Comparison of ENCODE assay signal across 8 cellular contexts in genomic region chr16:47461598-47462266, GRCh38. TPM values are rescaled to one million over a fixed set of nuclear protein-coding genes. Genes with fewer than 3 reads are reported as not detected.
DNase-seq lines count a peak whose midpoint lies in the region; ATAC-seq and TF ChIP-seq lines count a peak whose summit lies in the region.

No MANE protein-coding gene starts in this region.

- no peak for DNase-seq in AG04449 (ENCODE audit: low read depth, low spot score)
- DNase-seq in GM06990 (ENCODE audit: extremely low read depth, insufficient read length) = peak; percentile 23
- DNase-seq in SK-N-SH = peak; percentile 17
- no peak for DNase-seq in lower lobe of right lung

- H3K9ac ChIP-seq in SK-N-SH (peak overlapping the region; percentile 84), duodenal mucosa (ENCODE audit: low read depth in 1 of 2, low read length in 2 of 2) (peak overlapping the region; percentile 85 to 94)

- H3F3A ChIP-seq in SK-N-SH (replicated peaks; ENCODE audit: insufficient read depth) = peaks cover 9% of the 10 kb centered on the region

- H3K79me2 ChIP-seq in SK-N-SH (ENCODE audit: insufficient read depth) = peaks cover 43% of the 10 kb centered on the region

- H3K4me1 ChIP-seq in SK-N-SH (ENCODE audit: control insufficient read depth in 1 of 2, insufficient read depth in 2 of 2, low read depth in 1 of 2, low read length in 1 of 2) = peaks cover 20 to 42% of the 10 kb centered on the region in 2 experiments; a peak in 3 of 4 replicates
- H3K4me1 ChIP-seq in duodenal mucosa (ENCODE audit: control insufficient read depth in 1 of 2, insufficient read depth in 2 of 2, low read length in 2 of 2) = peaks cover 13 to 43% of the 10 kb centered on the region in 2 donors
- peaks cover 64% of the 10 kb centered on the region for H3K4me1 ChIP-seq in lower lobe of right lung

- peak overlapping the region; percentile 83 for H3K4me2 ChIP-seq in SK-N-SH

- H3K9me3 ChIP-seq in SK-N-SH (no peaks in the 10 kb centered on the region), duodenal mucosa (ENCODE audit: control insufficient read depth in 1 of 2, low read length in 2 of 2) (no peaks in the 10 kb centered on the region), lower lobe of right lung (no peaks in the 10 kb centered on the region)

- H4K20me1 ChIP-seq in SK-N-SH (ENCODE audit: insufficient read depth) = no peaks in the 10 kb centered on the region

- intact Hi-C loops in lower lobe of right lung (cut with DNase I) = no loop called here

- no peak for TF ChIP-seq CTCF in AG04449 (IDR thresholded peaks at IDR 0.05; ENCODE audit: insufficient read depth, low read length, missing control alignments)
- no peak for TF ChIP-seq CTCF in GM06990 (IDR thresholded peaks at IDR 0.05; ENCODE audit: insufficient read depth, low read length, poor library complexity, severe bottlenecking)
- TF ChIP-seq CTCF in SK-N-SH (IDR thresholded peaks at IDR 0.05) = no peak
- no peak for TF ChIP-seq CTCF in lower lobe of right lung (IDR thresholded peaks at IDR 0.05)

- TF ChIP-seq RAD21 in SK-N-SH (IDR thresholded peaks at IDR 0.05; ENCODE audit: low read length) = no peak

- H2AFZ ChIP-seq in SK-N-SH (ENCODE audit: low read depth) = peak overlapping the region; percentile 90

- ATAC-seq in HG03342 (IDR thresholded peaks at IDR 0.05; ENCODE audit: unreplicated experiment) (peak; percentile 39), lower lobe of right lung (peak; percentile 81 to 84), HG03280 (IDR thresholded peaks at IDR 0.05; ENCODE audit: unreplicated experiment) (no peak)

- WGBS in SK-N-SH (ENCODE audit: low lambda C conversion rate) = 7% methylated on average over 17 of the region's 17 CpGs

- no peaks in the 10 kb centered on the region for H3K9me2 ChIP-seq in SK-N-SH

- no peak for TF ChIP-seq EP300 in SK-N-SH (IDR thresholded peaks at IDR 0.05; ENCODE audit: borderline replicate concordance in 1 of 2, low read depth in 1 of 2, low read length in 1 of 2)

- CTCF ChIA-PET in AG04449 (lab: Yijun Ruan, JAX) = interaction anchor here (0.6 to 1.8 kb wide), 10 partner anchors 10 to 703 kb away, joined by 3 to 9 read pairs (median 3); partner anchors contain the start of gene NETO2
- CTCF ChIA-PET in SK-N-SH (lab: Yijun Ruan, JAX) = interaction anchor here (1.0 to 3.9 kb wide), 9 partner anchors 11 to 652 kb away, joined by 3 to 14 read pairs (median 4); partner anchors contain the start of gene NETO2

- no peaks in the 10 kb centered on the region for H3K27me3 ChIP-seq in GM06990 (replicated peaks; ENCODE audit: control insufficient read depth, insufficient read depth, low read length)
- no peaks in the 10 kb centered on the region for H3K27me3 ChIP-seq in SK-N-SH (ENCODE audit: insufficient read depth)
- H3K27me3 ChIP-seq in duodenal mucosa (ENCODE audit: control insufficient read depth in 1 of 2, insufficient read depth in 2 of 2, low read length in 2 of 2) = no peaks in the 10 kb centered on the region
- no peaks in the 10 kb centered on the region for H3K27me3 ChIP-seq in lower lobe of right lung (ENCODE audit: low read depth)

- H3K4me3 ChIP-seq in AG04449 (ENCODE audit: low read depth, low read length) (peak overlapping the region; percentile 91), GM06990 (replicated peaks; ENCODE audit: low read depth, low read length) (peak overlapping the region; percentile 96), SK-N-SH (ENCODE audit: low read depth in 2 of 2, low read length in 1 of 2) (peak overlapping the region; percentile 88 to 98), duodenal mucosa (ENCODE audit: low read depth in 1 of 2, low read length in 2 of 2) (peak overlapping the region; percentile 98 to 100), lower lobe of right lung (peak overlapping the region; percentile 89)

- H3K27ac ChIP-seq in SK-N-SH (ENCODE audit: low read depth in 2 of 2, low read length in 1 of 2) (peak overlapping the region; percentile 98 to 99), duodenal mucosa (ENCODE audit: low read depth, low read length) (peak overlapping the region; percentile 99), lower lobe of right lung (peak overlapping the region; percentile 99), temporal lobe (ENCODE audit: low read depth, low read length) (peak overlapping the region; percentile 80)

- POLR2A ChIA-PET in AG04449 (lab: Yijun Ruan, JAX) = interaction anchor here (0.9 to 2.2 kb wide), 6 partner anchors 10 to 698 kb away, joined by 3 to 10 read pairs (median 6); partner anchors contain the start of gene NETO2
- POLR2A ChIA-PET in SK-N-SH (lab: Yijun Ruan, JAX) = no interaction called here

- H3K36me3 ChIP-seq in GM06990 (ENCODE audit: control insufficient read depth, insufficient read depth, low read length) (no peaks in the 10 kb centered on the region), SK-N-SH (replicated peaks in 1 of 2; ENCODE audit: control insufficient read depth in 1 of 2, insufficient read depth in 2 of 2, low read length in 1 of 2) (peaks cover 20 to 27% of the 10 kb centered on the region in 2 experiments), duodenal mucosa (ENCODE audit: control insufficient read depth in 1 of 2, insufficient read depth in 2 of 2, low read length in 2 of 2) (peaks cover 5 to 15% of the 10 kb centered on the region in 2 donors), lower lobe of right lung (peaks cover 6% of the 10 kb centered on the region)

TF ChIP-seq in SK-N-SH, 30 proteins besides CTCF, POLR2A, EP300 and RAD21:
- TF ChIP-seq RFX5 (IDR thresholded peaks at IDR 0.05; ENCODE audit: low read length) (no peak), TAF1 (IDR thresholded peaks at IDR 0.05; ENCODE audit: borderline replicate concordance, low read depth, low read length) (no peak), FOSL2 (IDR thresholded peaks at IDR 0.05; ENCODE audit: borderline replicate concordance, low read depth) (no peak), ZBTB33 (IDR thresholded peaks at IDR 0.05; ENCODE audit: borderline replicate concordance, low read depth) (no peak), TCF12 (IDR thresholded peaks at IDR 0.05) (no peak), TEAD4 (IDR thresholded peaks at IDR 0.05; ENCODE audit: borderline replicate concordance, insufficient read depth) (no peak), RXRA (IDR thresholded peaks at IDR 0.05; ENCODE audit: borderline replicate concordance, low read depth) (no peak), GABPA (IDR thresholded peaks at IDR 0.05; ENCODE audit: low read depth) (no peak), NRF1 (IDR thresholded peaks at IDR 0.05; ENCODE audit: low read depth, low read length) (no peak), YY1 (IDR thresholded peaks at IDR 0.05; ENCODE audit: low read depth) (no peak), RCOR1 (IDR thresholded peaks at IDR 0.05; ENCODE audit: low read length) (no peak)

RNA-seq across cellular contexts. Expression of gene PHKB, which starts 0.6 kb away (rescaled TPM):
- 20.8 and 27.6 TPM in 2 replicates for polyA plus RNA-seq in SK-N-SH (2012; rRNA removed)
- polyA plus RNA-seq in SK-N-SH (2012; cell fraction: cytosol; rRNA removed) = 24.0 and 27.3 TPM in 2 replicates
- polyA plus RNA-seq in SK-N-SH (2012; cell fraction: nucleus; rRNA removed) = 23.1 and 47.1 TPM in 2 replicates
- 95.1 TPM for total RNA-seq in lower lobe of right lung
- total RNA-seq in temporal lobe = 116 TPM

RNA-seq across cellular contexts. Expression of gene ITFG1, which starts 0.9 kb away (rescaled TPM):
- polyA plus RNA-seq in SK-N-SH (2012; rRNA removed) = 48.6 and 78.9 TPM in 2 replicates
- 81.6 and 92.4 TPM in 2 replicates for polyA plus RNA-seq in SK-N-SH (2012; cell fraction: cytosol; rRNA removed)
- polyA plus RNA-seq in SK-N-SH (2012; cell fraction: nucleus; rRNA removed) = 12.7 and 39.6 TPM in 2 replicates
- total RNA-seq in lower lobe of right lung (50.0 TPM), temporal lobe (136 TPM)

Comparison
In these comparisons a context has a peak if more than half of its experiments do, and no peak if none do; other contexts are left out.
1. DNase-seq: peak in GM06990 (single experiment) and SK-N-SH (single experiment); none in AG04449 (single experiment) and lower lobe of right lung (single experiment).
2. Peak in every context shown above with its lines, with median percentiles within 50 percentile points of each other: H3K4me3 ChIP-seq and H3K27ac ChIP-seq.